In the genomic region with DNA sequence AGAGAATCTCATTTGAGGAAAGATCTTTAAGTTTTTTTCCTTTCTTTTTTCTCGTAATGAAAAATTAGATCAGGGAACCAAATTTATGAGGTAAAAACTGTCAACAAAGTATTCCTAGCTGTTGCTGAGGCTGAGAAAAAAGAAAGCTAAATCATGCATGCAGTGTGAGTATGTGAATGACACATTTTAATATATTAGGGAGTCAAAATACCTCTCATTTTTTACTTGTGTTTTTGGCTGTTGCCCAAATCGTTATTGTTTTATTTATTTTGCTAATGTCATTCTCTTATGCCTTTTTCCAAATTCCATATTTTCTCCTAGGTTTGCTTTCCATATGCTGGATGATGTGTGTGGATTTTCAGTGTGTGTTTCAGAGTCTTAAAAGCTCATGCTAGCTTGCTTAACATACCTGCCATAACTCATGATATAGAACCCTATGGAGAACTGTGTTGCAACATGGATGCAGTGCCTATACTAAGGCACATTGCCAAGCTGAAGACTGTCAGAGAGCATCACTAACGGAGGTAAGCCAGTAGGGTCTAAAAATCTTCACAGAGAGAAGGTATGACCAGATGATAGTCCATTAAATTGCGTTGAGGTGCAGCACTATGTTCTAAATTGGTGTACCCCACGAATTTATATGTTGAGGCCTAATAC, we compare ENCODE assay signal across 13 cellular contexts.
A peak's percentile ranks its signal among the peaks of the same experiment; 100 is the strongest.
DNase-seq lines count a peak whose midpoint lies in the region; ATAC-seq and TF ChIP-seq lines count a peak whose summit lies in the region.
"Had no signal": no experiment of that assay in that cellular context is flagged by ENCODE, and none has a peak within 500 bp of the region (broad histone marks: within the 10 kb centered on the region; RNA-seq: fewer than 3 reads in every experiment).

No MANE protein-coding gene starts in this region.

- no peak overlapping the region for H3K4me3 ChIP-seq in rectal smooth muscle tissue (ENCODE audit: low read length)
- H3K4me3 ChIP-seq: BLaER1, ovary had no signal

- no peaks in the 10 kb centered on the region for H3K4me1 Mint-ChIP-seq in activated CD4-positive, alpha-beta T cell treated with anti-CD3 and anti-CD28 coated beads for 36 hours
- H3K4me1 Mint-ChIP-seq in activated CD4-positive, alpha-beta memory T cell treated with anti-CD3 and anti-CD28 coated beads for 36 hours (ENCODE audit: low read depth): no peaks in the 10 kb centered on the region
- H3K4me1 Mint-ChIP-seq in activated T-cell treated with anti-CD3 and anti-CD28 coated beads, Interleukin-2, amount 50 U/mL, for 4 hours (ENCODE audit: low read depth): no peaks in the 10 kb centered on the region

- no peak overlapping the region for H3K27ac Mint-ChIP-seq in activated CD4-positive, alpha-beta T cell treated with anti-CD3 and anti-CD28 coated beads for 36 hours
- no peak overlapping the region for H3K27ac Mint-ChIP-seq in activated CD4-positive, alpha-beta memory T cell treated with anti-CD3 and anti-CD28 coated beads for 36 hours

- no peak for TF ChIP-seq CTCF in RWPE1 (conservative IDR thresholded peaks at IDR 0.05; ENCODE audit: low read depth)

- H3K36me3 Mint-ChIP-seq in activated CD4-positive, alpha-beta T cell treated with anti-CD3 and anti-CD28 coated beads for 36 hours (ENCODE audit: low read depth): no peaks in the 10 kb centered on the region
- H3K36me3 Mint-ChIP-seq in activated CD4-positive, alpha-beta memory T cell treated with anti-CD3 and anti-CD28 coated beads for 36 hours: no peaks in the 10 kb centered on the region
- no peaks in the 10 kb centered on the region for H3K36me3 Mint-ChIP-seq in activated T-cell treated with anti-CD3 and anti-CD28 coated beads, Interleukin-2, amount 50 U/mL, for 4 hours (ENCODE audit: insufficient read depth)

- CTCF ChIA-PET in RWPE1 (lab: Yijun Ruan, JAX): interaction anchor here (0.7 kb wide), 1 partner anchor 17 kb away, joined by 4 read pairs; no protein-coding TSS in a partner anchor
- CTCF ChIA-PET in activated CD4-positive, alpha-beta T cell treated with anti-CD3 and anti-CD28 coated beads for 36 hours (lab: Charles Lee): interaction anchor here (1.0 kb wide), 1 partner anchor 79 kb away, joined by 4 read pairs; no protein-coding TSS in a partner anchor
- CTCF ChIA-PET in activated CD4-positive, alpha-beta memory T cell treated with anti-CD3 and anti-CD28 coated beads for 36 hours (lab: Charles Lee): no interaction called here

- peaks cover 20% of the 10 kb centered on the region for H3K4me1 ChIP-seq in rectal smooth muscle tissue (ENCODE audit: control insufficient read depth, insufficient read depth, low read length)

- intact Hi-C loops in activated CD4-positive, alpha-beta T cell treated with anti-CD3 and anti-CD28 coated beads for 36 hours (cut with DNase I, micrococcal nuclease): no loop called here
- intact Hi-C loops in activated CD4-positive, alpha-beta memory T cell treated with anti-CD3 and anti-CD28 coated beads for 36 hours (cut with micrococcal nuclease): no loop called here

- in situ Hi-C loops in G401 (cut with HindIII; ENCODE audit: low sequenced_read_pairs): no loop called here

- no peak for ATAC-seq in activated CD4-positive, alpha-beta T cell treated with anti-CD3 and anti-CD28 coated beads for 36 hours
- ATAC-seq in activated T-cell treated with anti-CD3 and anti-CD28 coated beads, Interleukin-2, amount 50 U/mL, for 4 hours: no peak

- H3K9ac ChIP-seq in rectal smooth muscle tissue (ENCODE audit: low read length): no peak overlapping the region

- POLR2A ChIA-PET in RWPE1 (lab: Yijun Ruan, JAX; ENCODE audit: low non-redundant PET): no interaction called here
- POLR2A ChIA-PET in activated CD4-positive, alpha-beta T cell treated with anti-CD3 and anti-CD28 coated beads for 36 hours (lab: Charles Lee): no interaction called here
- POLR2A ChIA-PET in activated CD4-positive, alpha-beta memory T cell treated with anti-CD3 and anti-CD28 coated beads for 36 hours (lab: Charles Lee): no interaction called here

- peak overlapping the region; percentile 34 for H3K27ac ChIP-seq in rectal smooth muscle tissue (ENCODE audit: low read depth, low read length)
- H3K27ac ChIP-seq in RWPE1: no peak overlapping the region

- DNase-seq in G401 (ENCODE audit: low spot score): peak; percentile 11
- DNase-seq in amniotic epithelial cell (ENCODE audit: low read depth): peak; percentile 18
- peak; percentile 26 for DNase-seq in glomerular visceral epithelial cell (ENCODE audit: extremely low spot score)
- DNase-seq in RWPE1 (ENCODE audit: low spot score): no peak
- no peak for DNase-seq in activated CD4-positive, alpha-beta T cell treated with anti-CD3 and anti-CD28 coated beads for 36 hours
- no peak for DNase-seq in activated CD4-positive, alpha-beta memory T cell treated with anti-CD3 and anti-CD28 coated beads for 36 hours
- DNase-seq in activated T-cell treated with anti-CD3 and anti-CD28 coated beads, Interleukin-2, amount 50 U/mL, for 4 hours: no peak
- DNase-seq: activated T-cell treated with anti-CD3 and anti-CD28 coated beads, Interleukin-2, amount 50 U/mL, for 1 hour; KG1; ovary; stimulated activated naive CD4-positive, alpha-beta T cell had no signal

- H3K27me3 Mint-ChIP-seq in activated CD4-positive, alpha-beta T cell treated with anti-CD3 and anti-CD28 coated beads for 36 hours: no peaks in the 10 kb centered on the region
- H3K27me3 Mint-ChIP-seq in activated CD4-positive, alpha-beta memory T cell treated with anti-CD3 and anti-CD28 coated beads for 36 hours: no peaks in the 10 kb centered on the region
- H3K27me3 Mint-ChIP-seq in activated T-cell treated with anti-CD3 and anti-CD28 coated beads, Interleukin-2, amount 50 U/mL, for 4 hours (ENCODE audit: low read depth): peaks cover 1% of the 10 kb centered on the region

- H3K4me3 Mint-ChIP-seq in activated CD4-positive, alpha-beta T cell treated with anti-CD3 and anti-CD28 coated beads for 36 hours: no peak overlapping the region
- H3K4me3 Mint-ChIP-seq in activated CD4-positive, alpha-beta memory T cell treated with anti-CD3 and anti-CD28 coated beads for 36 hours: no peak overlapping the region
- no peak overlapping the region for H3K4me3 Mint-ChIP-seq in activated T-cell treated with anti-CD3 and anti-CD28 coated beads, Interleukin-2, amount 50 U/mL, for 4 hours

- peaks cover 2% of the 10 kb centered on the region for H3K9me3 Mint-ChIP-seq in activated CD4-positive, alpha-beta T cell treated with anti-CD3 and anti-CD28 coated beads for 36 hours (ENCODE audit: low read depth)
- no peaks in the 10 kb centered on the region for H3K9me3 Mint-ChIP-seq in activated CD4-positive, alpha-beta memory T cell treated with anti-CD3 and anti-CD28 coated beads for 36 hours
- no peaks in the 10 kb centered on the region for H3K9me3 Mint-ChIP-seq in activated T-cell treated with anti-CD3 and anti-CD28 coated beads, Interleukin-2, amount 50 U/mL, for 4 hours

- no peaks in the 10 kb centered on the region for H3K36me3 ChIP-seq in rectal smooth muscle tissue (ENCODE audit: control insufficient read depth, insufficient read depth, low read length)
- H3K36me3 ChIP-seq: ovary had no signal

- no peaks in the 10 kb centered on the region for H3K27me3 ChIP-seq in rectal smooth muscle tissue (ENCODE audit: control insufficient read depth, insufficient read depth, low read length)
- H3K27me3 ChIP-seq: BLaER1, ovary had no signal

Comparison
In these comparisons a context has a peak if more than half of its experiments do, and no peak if none do; other contexts are left out.
1. DNase-seq: peak in G401 (single experiment), amniotic epithelial cell (single experiment) and glomerular visceral epithelial cell (single experiment); none in RWPE1 (single experiment), activated CD4-positive, alpha-beta T cell treated with anti-CD3 and anti-CD28 coated beads for 36 hours (single experiment), activated CD4-positive, alpha-beta memory T cell treated with anti-CD3 and anti-CD28 coated beads for 36 hours (single experiment) and activated T-cell treated with anti-CD3 and anti-CD28 coated beads, Interleukin-2, amount 50 U/mL, for 4 hours (single experiment).